ENCODE assay signal across 8 cellular contexts in genomic region chr5:1511651-1512540, GRCh38. TPM values are rescaled to one million over a fixed set of nuclear protein-coding genes. Genes with fewer than 3 reads are reported as not detected.
A peak's percentile ranks its signal among the peaks of the same experiment; 100 is the strongest.
DNase-seq lines count a peak whose midpoint lies in the region; ATAC-seq, FAIRE-seq and TF ChIP-seq lines count a peak whose summit lies in the region.

No MANE protein-coding gene starts in this region.

- H3K4me2 ChIP-seq in mesenchymal stem cell (ENCODE audit: low read length, poor library complexity, severe bottlenecking) = no peak overlapping the region

- peak; percentile 61 for TF ChIP-seq CTCF in bronchial epithelial cell (IDR thresholded peaks at IDR 0.05; ENCODE audit: insufficient read depth, low read length, severe bottlenecking)

- no peak overlapping the region for H3K23ac ChIP-seq in mesenchymal stem cell (ENCODE audit: low read length in 2 of 2)

- peaks cover 61% of the 10 kb centered on the region for H3K79me1 ChIP-seq in mesenchymal stem cell (replicated peaks; ENCODE audit: low read length, poor library complexity, severe bottlenecking)

- H3K27me3 ChIP-seq in bronchial epithelial cell (ENCODE audit: control insufficient read depth, insufficient read depth, low read length) (no peaks in the 10 kb centered on the region), mesenchymal stem cell (ENCODE audit: control insufficient read depth in 1 of 2, insufficient read depth in 1 of 2, low read length in 2 of 2) (no peaks in the 10 kb centered on the region)

- no peak overlapping the region for H3K27ac ChIP-seq in mesenchymal stem cell (ENCODE audit: low read length, poor library complexity, severe bottlenecking)

- ATAC-seq in GM21723 (IDR thresholded peaks at IDR 0.05; ENCODE audit: unreplicated experiment) = no peak
- ATAC-seq in GM18873 (IDR thresholded peaks at IDR 0.05; ENCODE audit: low FRiP score, unreplicated experiment) = no peak
- no peak for ATAC-seq in HG03378 (IDR thresholded peaks at IDR 0.05; ENCODE audit: unreplicated experiment)

- H3K36me3 ChIP-seq in bronchial epithelial cell (ENCODE audit: control insufficient read depth, insufficient read depth, low read length) (peaks cover 2% of the 10 kb centered on the region), mesenchymal stem cell (ENCODE audit: control insufficient read depth in 1 of 2, insufficient read depth in 2 of 2, low read depth in 1 of 2, low read length in 2 of 2) (peaks cover 42 to 77% of the 10 kb centered on the region in 2 experiments)

- no peak overlapping the region for H2AK5ac ChIP-seq in mesenchymal stem cell (ENCODE audit: low read length, severe bottlenecking)

- no peak overlapping the region for H4K91ac ChIP-seq in mesenchymal stem cell (ENCODE audit: low read length)

- H2BK12ac ChIP-seq in mesenchymal stem cell (ENCODE audit: low read length in 2 of 2) = peak overlapping the region in 1 of 2 experiments; percentile 23

- no peak overlapping the region for H2BK120ac ChIP-seq in mesenchymal stem cell (ENCODE audit: low read depth, low read length)

- no peak overlapping the region for H3K18ac ChIP-seq in mesenchymal stem cell (ENCODE audit: low read depth in 1 of 2, low read length in 2 of 2)

- no peak overlapping the region for H3K9ac ChIP-seq in mesenchymal stem cell (ENCODE audit: low read length)

- DNase-seq in GM04504 (ENCODE audit: low read depth) = peak; percentile 38
- DNase-seq in LHCN-M2 (ENCODE audit: low read depth) = peak; percentile 65
- DNase-seq in bronchial epithelial cell (ENCODE audit: low read depth) = peak; percentile 52
- DNase-seq in mesenchymal stem cell = peak; percentile 57
- no peak for DNase-seq in GM19239 (ENCODE audit: insufficient read length, low spot score)

- 56% methylated on average over 21 of the region's 21 CpGs for WGBS in mesenchymal stem cell

- peaks cover 40% of the 10 kb centered on the region for H3K4me1 ChIP-seq in mesenchymal stem cell (ENCODE audit: control insufficient read depth, insufficient read depth, low read depth, low read length)

- H4K8ac ChIP-seq in mesenchymal stem cell (ENCODE audit: low read length) = no peak overlapping the region

- FAIRE-seq in bronchial epithelial cell (lab: Jason Lieb, UNC) (peak; percentile 28), GM19239 (lab: Jason Lieb, UNC) (no peak)

- no peak overlapping the region for H2BK5ac ChIP-seq in mesenchymal stem cell (ENCODE audit: low read depth, low read length, poor library complexity, severe bottlenecking)

- no peak overlapping the region for H2AFZ ChIP-seq in mesenchymal stem cell (ENCODE audit: low read depth, low read length)

- H3K4me3 ChIP-seq in bronchial epithelial cell (ENCODE audit: low read depth, low read length) (no peak overlapping the region), mesenchymal stem cell (ENCODE audit: insufficient read depth in 1 of 2, low read depth in 1 of 2, low read length in 2 of 2) (no peak overlapping the region)

- no peaks in the 10 kb centered on the region for H3K9me3 ChIP-seq in mesenchymal stem cell (ENCODE audit: control insufficient read depth, low read length)

- no peak overlapping the region for H3K14ac ChIP-seq in mesenchymal stem cell (ENCODE audit: low read length in 2 of 2)

- H2BK15ac ChIP-seq in mesenchymal stem cell (ENCODE audit: low read depth, poor library complexity, severe bottlenecking) = no peak overlapping the region

- no peak overlapping the region for H3K4ac ChIP-seq in mesenchymal stem cell (ENCODE audit: low read depth in 1 of 2, low read length in 2 of 2)

RNA-seq across cellular contexts. Expression of gene LPCAT1, which starts 11.9 kb away (rescaled TPM):
- total RNA-seq in LHCN-M2 (2014; rRNA removed) (24.8 and 30.8 TPM in 2 replicates), bronchial epithelial cell (18.8 and 25.3 TPM in 2 replicates)
- polyA plus RNA-seq in LHCN-M2 (2012) = 6.3 TPM
- 32.9 TPM for polyA plus RNA-seq in mesenchymal stem cell (2013, experiment 1 of 2)
- 33.5 TPM for polyA plus RNA-seq in mesenchymal stem cell (2013, experiment 2 of 2)
